Comparison of ENCODE assay signal across 30 cellular contexts in genomic region chr4:122722256-122722655, GRCh38.
"Had no signal": no experiment of that assay in that cellular context is flagged by ENCODE, and none has a peak within 500 bp of the region (broad histone marks: within the 10 kb centered on the region; RNA-seq: fewer than 3 reads in every experiment).

No MANE protein-coding gene starts in this region.

- FAIRE-seq: colon had no signal

- DNase-seq: activated B cell treated with CpG ODN at 0.5 μM for 24 hours; activated CD4-positive, alpha-beta T cell treated with anti-CD3 and anti-CD28 coated beads for 48 hours; activated CD4-positive, alpha-beta T cell treated with anti-CD3 and anti-CD28 coated beads, Interleukin-2, amount 50 U/mL, for 1 hour; activated CD4-positive, alpha-beta T cell treated with anti-CD3 and anti-CD28 coated beads, Interleukin-2, amount 50 U/mL, for 48 hours; activated CD8-positive, alpha-beta memory T cell treated with anti-CD3 and anti-CD28 coated beads for 24 hours; activated CD8-positive, alpha-beta T cell treated with anti-CD3 and anti-CD28 coated beads for 36 hours; activated effector memory CD4-positive, alpha-beta T cell treated with Interleukin-2 at 50 U/mL for 16 hours; activated gamma-delta T cell treated with Interleukin-2 at 50 U/mL for 16 hours; activated naive CD4-positive, alpha-beta T cell treated with anti-CD3 and anti-CD28 coated beads, Interleukin-2, amount 50 U/mL, for 16 hours; activated naive CD4-positive, alpha-beta T cell treated with Interleukin-2 at 50 U/mL for 16 hours; activated T-cell treated with anti-CD3 and anti-CD28 coated beads, Interleukin-2, amount 50 U/mL, for 4 hours; amniotic stem cell; aorta; body of pancreas; caudate nucleus; cortex of kidney; dermis blood vessel endothelial cell; effector CD4-positive, alpha-beta T cell; effector memory CD8-positive, alpha-beta T cell; erythroblast; foreskin keratinocyte; heart right ventricle; T-helper 17 cell; T1000; WERI-Rb-1 had no signal

- H3K4me3 ChIP-seq: body of pancreas, esophagus muscularis mucosa, gastroesophageal sphincter, heart right ventricle had no signal

- H3K36me3 ChIP-seq: esophagus muscularis mucosa, gastroesophageal sphincter, heart right ventricle, WERI-Rb-1 had no signal

- H3K4me1 ChIP-seq: body of pancreas, esophagus muscularis mucosa, foreskin keratinocyte, gastroesophageal sphincter had no signal

- H3K9me3 ChIP-seq: body of pancreas, esophagus muscularis mucosa, gastroesophageal sphincter, heart right ventricle had no signal

- H3K27ac ChIP-seq: body of pancreas, esophagus muscularis mucosa, foreskin keratinocyte, gastroesophageal sphincter, heart right ventricle, WERI-Rb-1 had no signal

- H3K27me3 ChIP-seq: body of pancreas, esophagus muscularis mucosa, foreskin keratinocyte, gastroesophageal sphincter, heart right ventricle had no signal

- ATAC-seq: activated CD4-positive, CD25-positive, alpha-beta regulatory T cell treated with anti-CD3 and anti-CD28 coated beads, Interleukin-2, amount 50 U/mL, for 24 hours; activated CD8-positive, alpha-beta T cell treated with anti-CD3 and anti-CD28 coated beads for 36 hours; activated T-cell treated with anti-CD3 and anti-CD28 coated beads, Interleukin-2, amount 50 U/mL, for 4 hours; activated T-helper 17 cell treated with anti-CD3 and anti-CD28 coated beads, Interleukin-2, amount 50 U/mL, for 72 hours; body of pancreas; effector memory CD8-positive, alpha-beta T cell; gastroesophageal sphincter; T-helper 17 cell had no signal
